ENCODE assay signal across 10 cellular contexts in the genomic region with DNA sequence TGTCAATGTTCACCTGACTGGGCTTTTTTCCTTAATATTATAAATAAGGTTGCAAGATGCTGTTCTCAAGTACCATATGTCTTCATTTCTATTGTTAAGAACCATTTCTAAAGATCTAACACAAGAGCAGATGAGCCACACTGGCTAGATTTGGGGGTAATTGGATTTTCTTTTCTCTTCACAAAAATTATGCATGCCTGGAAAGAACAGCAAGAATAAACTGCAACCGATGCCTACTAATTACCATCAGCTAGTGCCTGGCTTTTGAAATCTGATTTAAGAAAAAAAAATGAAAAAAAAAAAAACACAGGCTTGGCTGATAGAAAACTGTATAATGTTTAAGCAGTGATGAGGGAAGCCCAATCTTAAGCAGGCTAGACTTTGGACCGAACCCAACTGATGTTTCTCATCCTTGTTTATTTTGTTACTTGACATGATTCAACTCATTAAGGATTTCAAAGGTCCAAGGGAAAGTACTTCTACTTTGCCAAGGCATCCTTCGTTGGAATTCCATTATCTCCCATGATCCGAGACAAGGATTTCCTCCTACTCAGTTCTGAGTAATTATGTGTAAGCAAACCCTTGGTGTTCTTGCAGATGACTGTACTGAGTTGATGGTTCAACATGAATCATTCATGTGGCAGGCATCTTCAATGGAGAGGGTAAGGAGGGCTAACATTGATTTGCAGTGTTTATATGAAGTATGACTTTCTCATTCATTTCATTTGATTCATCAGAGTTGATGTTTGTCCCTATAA.
A peak's percentile ranks its signal among the peaks of the same experiment; 100 is the strongest.
DNase-seq lines count a peak whose midpoint lies in the region; ATAC-seq and TF ChIP-seq lines count a peak whose summit lies in the region.
"Had no signal": no experiment of that assay in that cellular context is flagged by ENCODE, and none has a peak within 500 bp of the region (broad histone marks: within the 10 kb centered on the region; RNA-seq: fewer than 3 reads in every experiment).

No MANE protein-coding gene starts in this region.

- H3K9me3 ChIP-seq in HEK293 (ENCODE audit: control insufficient read depth, insufficient read depth, low read depth, low read length) (no peaks in the 10 kb centered on the region), neural progenitor cell (ENCODE audit: low read depth) (no peaks in the 10 kb centered on the region)

- H3K79me2 ChIP-seq in neural progenitor cell (ENCODE audit: low read depth): no peaks in the 10 kb centered on the region

- no peaks in the 10 kb centered on the region for H3K36me3 Mint-ChIP-seq in stimulated activated effector memory CD8-positive, alpha-beta T cell treated with anti-CD3 and anti-CD28 coated beads, Interleukin-12 subunit alpha, Interleukin-12 subunit beta, amount 100 ng/mL, for 72 hours
- H3K36me3 Mint-ChIP-seq in neural progenitor cell: no peaks in the 10 kb centered on the region
- H3K36me3 Mint-ChIP-seq: activated naive CD8-positive, alpha-beta T cell had no signal

- H3K27ac ChIP-seq in HEK293 (ENCODE audit: extremely low read depth, low read depth, low read length): no peak overlapping the region
- H3K27ac ChIP-seq in neural progenitor cell: no peak overlapping the region

- H3K9ac ChIP-seq in neural progenitor cell: no peak overlapping the region

- TF ChIP-seq CTCF in HEK293 (tag by site-specific recombination; IDR thresholded peaks at IDR 0.05) (no peak), neural progenitor cell (IDR thresholded peaks at IDR 0.05) (no peak)

- no peaks in the 10 kb centered on the region for H3K36me3 ChIP-seq in HEK293 (ENCODE audit: control insufficient read depth in 2 of 2, insufficient read depth in 1 of 2, low read length in 2 of 2)
- H3K36me3 ChIP-seq in neural progenitor cell: no peaks in the 10 kb centered on the region

- H3K4me3 ChIP-seq in HEK293 (ENCODE audit: low read depth, low read length): no peak overlapping the region
- no peak overlapping the region for H3K4me3 ChIP-seq in neural progenitor cell

- peaks cover 16% of the 10 kb centered on the region for H3K9me3 Mint-ChIP-seq in stimulated activated effector memory CD8-positive, alpha-beta T cell treated with anti-CD3 and anti-CD28 coated beads, Interleukin-12 subunit alpha, Interleukin-12 subunit beta, amount 100 ng/mL, for 72 hours
- peaks cover under 1% of the 10 kb centered on the region for H3K9me3 Mint-ChIP-seq in neural progenitor cell
- H3K9me3 Mint-ChIP-seq: H9 had no signal

- peak; percentile 69 for DNase-seq in T1000 (lab: John Stamatoyannopoulos, UW)
- DNase-seq in glomerular visceral epithelial cell (ENCODE audit: extremely low spot score): peak; percentile 90
- peak; percentile 99 for DNase-seq in stromal cell of bone marrow (ENCODE audit: low read depth)
- no peak for DNase-seq in stimulated activated effector memory CD8-positive, alpha-beta T cell treated with anti-CD3 and anti-CD28 coated beads, Interleukin-12 subunit alpha, Interleukin-12 subunit beta, amount 100 ng/mL, for 72 hours (ENCODE audit: low spot score in 2 of 2)
- no peak for DNase-seq in neural progenitor cell (ENCODE audit: low spot score)
- DNase-seq: activated B cell treated with CpG ODN at 0.5 μM for 24 hours, H9 had no signal

- H3K4me2 ChIP-seq in neural progenitor cell: no peak overlapping the region

- H3K27me3 ChIP-seq in neural progenitor cell: no peaks in the 10 kb centered on the region

- POLR2A ChIA-PET in HEK293 (lab: Yijun Ruan, JAX): no interaction called here

- CTCF ChIA-PET in HEK293 (lab: Yijun Ruan, JAX): no interaction called here

- no peaks in the 10 kb centered on the region; the same call in 1 of the 2 replicates for H3K4me1 ChIP-seq in HEK293 (ENCODE audit: control insufficient read depth, insufficient read depth, low read length)
- H3K4me1 ChIP-seq in neural progenitor cell: peaks cover 4% of the 10 kb centered on the region

- no peak overlapping the region for H2AFZ ChIP-seq in neural progenitor cell (replicated peaks)

- H3F3A ChIP-seq in neural progenitor cell (ENCODE audit: low read depth): no peaks in the 10 kb centered on the region

- H3K4me3 Mint-ChIP-seq in stimulated activated effector memory CD8-positive, alpha-beta T cell treated with anti-CD3 and anti-CD28 coated beads, Interleukin-12 subunit alpha, Interleukin-12 subunit beta, amount 100 ng/mL, for 72 hours: no peak overlapping the region
- H3K4me3 Mint-ChIP-seq in neural progenitor cell: no peak overlapping the region
- H3K4me3 Mint-ChIP-seq: activated B cell treated with CpG ODN at 0.5 μM for 24 hours; activated naive CD8-positive, alpha-beta T cell; H9 had no signal

- no peaks in the 10 kb centered on the region for H3K4me1 Mint-ChIP-seq in stimulated activated effector memory CD8-positive, alpha-beta T cell treated with anti-CD3 and anti-CD28 coated beads, Interleukin-12 subunit alpha, Interleukin-12 subunit beta, amount 100 ng/mL, for 72 hours
- H3K4me1 Mint-ChIP-seq in neural progenitor cell: peaks cover 20% of the 10 kb centered on the region

- peaks cover 4% of the 10 kb centered on the region for H3K27me3 Mint-ChIP-seq in neural progenitor cell (ENCODE audit: insufficient read depth, low read depth)
- H3K27me3 Mint-ChIP-seq: activated B cell treated with CpG ODN at 0.5 μM for 24 hours; activated naive CD8-positive, alpha-beta T cell had no signal

- ATAC-seq in GM18873 (IDR thresholded peaks at IDR 0.05; ENCODE audit: low FRiP score, unreplicated experiment): no peak
- ATAC-seq in stimulated activated effector memory CD8-positive, alpha-beta T cell treated with anti-CD3 and anti-CD28 coated beads, Interleukin-12 subunit alpha, Interleukin-12 subunit beta, amount 100 ng/mL, for 72 hours: no peak

- H4K20me1 ChIP-seq in neural progenitor cell (ENCODE audit: low read depth): no peaks in the 10 kb centered on the region

- no peak overlapping the region for H3K27ac Mint-ChIP-seq in stimulated activated effector memory CD8-positive, alpha-beta T cell treated with anti-CD3 and anti-CD28 coated beads, Interleukin-12 subunit alpha, Interleukin-12 subunit beta, amount 100 ng/mL, for 72 hours
- H3K27ac Mint-ChIP-seq in neural progenitor cell: no peak overlapping the region
- H3K27ac Mint-ChIP-seq: activated B cell treated with CpG ODN at 0.5 μM for 24 hours; activated naive CD8-positive, alpha-beta T cell; H9 had no signal

TF ChIP-seq in HEK293, 187 proteins besides CTCF, POLR2A, EP300 and RAD21:
- peak; percentile 78 for TF ChIP-seq SP7 (tag by site-specific recombination; IDR thresholded peaks at IDR 0.05)
- peak; percentile 45; the same call in 1 of the 2 replicates for TF ChIP-seq EGR2 (tag by site-specific recombination; IDR thresholded peaks at IDR 0.05; ENCODE audit: low read depth)
- TF ChIP-seq ZNF660 (tag by site-specific recombination; IDR thresholded peaks at IDR 0.05): peak; percentile 63; the same call in 1 of the 2 replicates
- no peak for TF ChIP-seq ZBTB1 (tag by site-specific recombination; IDR thresholded peaks at IDR 0.05)
- TF ChIP-seq ZBTB17 (tag by site-specific recombination; IDR thresholded peaks at IDR 0.05): 0 out of 2 replicates have a peak, but pooled peaks have one; percentile 30
- no peak for TF ChIP-seq IKZF3 (tag by site-specific recombination; IDR thresholded peaks at IDR 0.05)
- TF ChIP-seq ZNF184 (tag by site-specific recombination; IDR thresholded peaks at IDR 0.05): peak; percentile 34; the same call in 1 of the 2 replicates
- TF ChIP-seq ZFHX2 (tag by site-specific recombination; conservative IDR thresholded peaks at IDR 0.05): peak; percentile 57

Comparison
In these comparisons a context has a peak if more than half of its experiments do, and no peak if none do; other contexts are left out.
1. DNase-seq: peak in T1000 (single experiment), glomerular visceral epithelial cell (single experiment) and stromal cell of bone marrow (single experiment); none in stimulated activated effector memory CD8-positive, alpha-beta T cell treated with anti-CD3 and anti-CD28 coated beads, Interleukin-12 subunit alpha, Interleukin-12 subunit beta, amount 100 ng/mL, for 72 hours (0 of 2) and neural progenitor cell (single experiment).